ENCODE assay signal across 8 cellular contexts in genomic region chr18:3652380-3653262, GRCh38.
DNase-seq lines count a peak whose midpoint lies in the region; ATAC-seq and TF ChIP-seq lines count a peak whose summit lies in the region.

No MANE protein-coding gene starts in this region.

- no peak for ATAC-seq in GM18909 (IDR thresholded peaks at IDR 0.05; ENCODE audit: poor library complexity, unreplicated experiment)
- no peak for ATAC-seq in GM19395 (IDR thresholded peaks at IDR 0.05; ENCODE audit: unreplicated experiment)

- H3K4me1 ChIP-seq in left ventricle myocardium inferior: peaks cover 9% of the 10 kb centered on the region

- intact Hi-C loops in activated naive CD4-positive, alpha-beta T cell treated with anti-CD3 and anti-CD28 coated beads for 36 hours (cut with micrococcal nuclease): loop anchor here (2.0 kb wide), 2 partner anchors 48 to 58 kb away; no protein-coding TSS in a partner anchor
- intact Hi-C loops in left ventricle myocardium inferior (cut with micrococcal nuclease): no loop called here

- CTCF ChIA-PET in activated naive CD4-positive, alpha-beta T cell treated with anti-CD3 and anti-CD28 coated beads for 36 hours (lab: Charles Lee): interaction anchor here (1.1 to 4.7 kb wide), 4 partner anchors 13 to 355 kb away, joined by 3 to 31 read pairs (median 3); no protein-coding TSS in a partner anchor

- DNase-seq in ELR (ENCODE audit: low read depth) (peak; percentile 98), NOMO-1 treated with DMSO at 0.1 percent for 48 hours (lab: John Stamatoyannopoulos, UW; ENCODE audit: unreplicated experiment) (peak; percentile 67), left ventricle myocardium inferior (peak; percentile 28), GM19240 (ENCODE audit: insufficient read length, low spot score) (no peak)
- DNase-seq in activated naive CD4-positive, alpha-beta T cell treated with anti-CD3 and anti-CD28 coated beads for 36 hours: peak; percentile 84
- DNase-seq in stimulated activated CD4-positive, alpha-beta T cell treated with anti-CD3 and anti-CD28 coated beads, Interleukin-15, amount 100 ng/mL, for 48 hours (ENCODE audit: low read depth in 2 of 2): peak; percentile 74 to 75

- no peaks in the 10 kb centered on the region for H3K36me3 ChIP-seq in left ventricle myocardium inferior

- H3K27me3 ChIP-seq in left ventricle myocardium inferior (ENCODE audit: low read depth): no peaks in the 10 kb centered on the region

- H3K27ac ChIP-seq in left ventricle myocardium inferior (replicated peaks): no peak overlapping the region

- H3K4me3 Mint-ChIP-seq in activated naive CD4-positive, alpha-beta T cell treated with anti-CD3 and anti-CD28 coated beads for 36 hours: no peak overlapping the region

- no peaks in the 10 kb centered on the region for H3K27me3 Mint-ChIP-seq in activated naive CD4-positive, alpha-beta T cell treated with anti-CD3 and anti-CD28 coated beads for 36 hours (ENCODE audit: low read depth)

- TF ChIP-seq CTCF in left ventricle myocardium inferior (IDR thresholded peaks at IDR 0.05; ENCODE audit: borderline replicate concordance): no peak

- H3K9me3 Mint-ChIP-seq in activated naive CD4-positive, alpha-beta T cell treated with anti-CD3 and anti-CD28 coated beads for 36 hours: no peaks in the 10 kb centered on the region

- peak overlapping the region; percentile 84 for H3K27ac Mint-ChIP-seq in activated naive CD4-positive, alpha-beta T cell treated with anti-CD3 and anti-CD28 coated beads for 36 hours

- H3K4me3 ChIP-seq in left ventricle myocardium inferior: no peak overlapping the region

- H3K36me3 Mint-ChIP-seq in activated naive CD4-positive, alpha-beta T cell treated with anti-CD3 and anti-CD28 coated beads for 36 hours (ENCODE audit: low read depth): no peaks in the 10 kb centered on the region

- H3K9me3 ChIP-seq in left ventricle myocardium inferior (replicated peaks): no peaks in the 10 kb centered on the region

- peaks cover 27% of the 10 kb centered on the region for H3K4me1 Mint-ChIP-seq in activated naive CD4-positive, alpha-beta T cell treated with anti-CD3 and anti-CD28 coated beads for 36 hours (ENCODE audit: low read depth)
